ENCODE assay signal across 20 cellular contexts in genomic region chr2:216554286-216554685, GRCh38. TPM values are rescaled to one million over a fixed set of nuclear protein-coding genes. Genes with fewer than 3 reads are reported as not detected.
DNase-seq lines count a peak whose midpoint lies in the region; ATAC-seq and TF ChIP-seq lines count a peak whose summit lies in the region.
"Had no signal": no experiment of that assay in that cellular context is flagged by ENCODE, and none has a peak within 500 bp of the region (broad histone marks: within the 10 kb centered on the region; RNA-seq: fewer than 3 reads in every experiment).

No MANE protein-coding gene starts in this region.

- H3K27me3 ChIP-seq in CD8-positive, alpha-beta memory T cell (ENCODE audit: insufficient read depth, low read length, poor library complexity, severe bottlenecking): no peaks in the 10 kb centered on the region
- H3K27me3 ChIP-seq: ovary had no signal

- peak overlapping the region in 5 of 7 donors; percentile 19 to 62 (median 45) for H3K4me3 Mint-ChIP-seq in CD8-positive, alpha-beta memory T cell
- H3K4me3 Mint-ChIP-seq in chondrocyte (ENCODE audit: unreplicated experiment): no peak overlapping the region
- H3K4me3 Mint-ChIP-seq in osteocyte (ENCODE audit: unreplicated experiment): no peak overlapping the region
- H3K4me3 Mint-ChIP-seq in HFFc6: no peak overlapping the region
- H3K4me3 Mint-ChIP-seq: activated CD4-positive, alpha-beta memory T cell treated with anti-CD3 and anti-CD28 coated beads for 36 hours; activated T-cell treated with anti-CD3 and anti-CD28 coated beads, Interleukin-2, amount 50 U/mL, for 4 hours had no signal

- peak overlapping the region in 4 of 8 donors; percentile 13 to 70 (median 58) for H3K27ac Mint-ChIP-seq in CD8-positive, alpha-beta memory T cell
- H3K27ac Mint-ChIP-seq in chondrocyte (ENCODE audit: unreplicated experiment): peak overlapping the region; percentile 4
- H3K27ac Mint-ChIP-seq in osteocyte (ENCODE audit: unreplicated experiment): peak overlapping the region; percentile 18
- no peak overlapping the region for H3K27ac Mint-ChIP-seq in HFFc6
- H3K27ac Mint-ChIP-seq: activated CD4-positive, alpha-beta memory T cell treated with anti-CD3 and anti-CD28 coated beads for 36 hours had no signal

- no peaks in the 10 kb centered on the region for H3K9me3 ChIP-seq in CD8-positive, alpha-beta memory T cell (ENCODE audit: low read length)
- H3K9me3 ChIP-seq: ovary had no signal

- peaks cover 13 to 23% (median 20%) of the 10 kb centered on the region in 3 donors for H3K4me1 Mint-ChIP-seq in CD8-positive, alpha-beta memory T cell
- H3K4me1 Mint-ChIP-seq in chondrocyte (ENCODE audit: low read depth) (peaks cover 98% of the 10 kb centered on the region), osteocyte (ENCODE audit: unreplicated experiment) (peaks cover 92% of the 10 kb centered on the region), HFFc6 (ENCODE audit: low read depth) (peaks cover 68% of the 10 kb centered on the region)

- TF ChIP-seq CTCF in chondrocyte (IDR thresholded peaks at IDR 0.05) (no peak), osteocyte (IDR thresholded peaks at IDR 0.05) (no peak), HFFc6 (IDR thresholded peaks at IDR 0.05) (no peak)

- ATAC-seq in GM21447 (IDR thresholded peaks at IDR 0.05; ENCODE audit: unreplicated experiment): peak; percentile 56
- ATAC-seq in HG03520 (IDR thresholded peaks at IDR 0.05; ENCODE audit: unreplicated experiment): no peak
- ATAC-seq: activated T-cell treated with anti-CD3 and anti-CD28 coated beads, Interleukin-2, amount 50 U/mL, for 4 hours; K562 had no signal

- H3K27ac ChIP-seq in CD8-positive, alpha-beta memory T cell (ENCODE audit: low read depth, low read length): no peak overlapping the region
- H3K27ac ChIP-seq: ovary, WERI-Rb-1 had no signal

- no peaks in the 10 kb centered on the region for H3K4me1 ChIP-seq in CD8-positive, alpha-beta memory T cell (ENCODE audit: insufficient read depth, low read length)

- H3K9me3 Mint-ChIP-seq in CD8-positive, alpha-beta memory T cell: no peaks in the 10 kb centered on the region
- H3K9me3 Mint-ChIP-seq in chondrocyte (ENCODE audit: low read depth) (no peaks in the 10 kb centered on the region), osteocyte (ENCODE audit: unreplicated experiment) (no peaks in the 10 kb centered on the region), HFFc6 (no peaks in the 10 kb centered on the region)
- H3K9me3 Mint-ChIP-seq: activated CD4-positive, alpha-beta memory T cell treated with anti-CD3 and anti-CD28 coated beads for 36 hours; activated T-cell treated with anti-CD3 and anti-CD28 coated beads, Interleukin-2, amount 50 U/mL, for 4 hours had no signal

- H3K36me3 Mint-ChIP-seq in CD8-positive, alpha-beta memory T cell: no peaks in the 10 kb centered on the region
- H3K36me3 Mint-ChIP-seq in chondrocyte (ENCODE audit: low read depth) (no peaks in the 10 kb centered on the region), osteocyte (ENCODE audit: unreplicated experiment) (peaks cover 5% of the 10 kb centered on the region), HFFc6 (ENCODE audit: low read depth) (no peaks in the 10 kb centered on the region)
- H3K36me3 Mint-ChIP-seq: activated CD4-positive, alpha-beta memory T cell treated with anti-CD3 and anti-CD28 coated beads for 36 hours had no signal

- no peak overlapping the region for H3K4me3 ChIP-seq in CD8-positive, alpha-beta memory T cell (ENCODE audit: low read length)
- H3K4me3 ChIP-seq: K562, ovary had no signal

- no peaks in the 10 kb centered on the region for H3K36me3 ChIP-seq in CD8-positive, alpha-beta memory T cell (ENCODE audit: insufficient read depth, low read length)
- H3K36me3 ChIP-seq: ovary, WERI-Rb-1 had no signal

- DNase-seq in CD8-positive, alpha-beta memory T cell: peak in 1 of 5 donors; percentile 14
- DNase-seq in chondrocyte (ENCODE audit: low spot score) (no peak), osteocyte (ENCODE audit: extremely low spot score, unreplicated experiment) (no peak), HFFc6 (no peak), GM19238 (ENCODE audit: insufficient read length, low spot score) (no peak)
- no peak for DNase-seq in stimulated activated naive CD4-positive, alpha-beta T cell (lab: John Stamatoyannopoulos, UW)
- DNase-seq: activated CD4-positive, alpha-beta memory T cell treated with anti-CD3 and anti-CD28 coated beads for 36 hours; activated T-cell treated with anti-CD3 and anti-CD28 coated beads, Interleukin-2, amount 50 U/mL, for 4 hours; AML-193; Calu3; effector CD4-positive, alpha-beta T cell; NCI-H1048; NCI-H2029 treated with DMSO at 0.1 percent for 48 hours; NCI-H510A treated with DMSO at 0.1 percent for 48 hours; ovary; stimulated activated CD4-positive, alpha-beta T cell treated with anti-CD3 and anti-CD28 coated beads, Interleukin-4, amount 100 ng/mL, for 1 hour; WERI-Rb-1 had no signal

- H3K27me3 Mint-ChIP-seq in CD8-positive, alpha-beta memory T cell: no peaks in the 10 kb centered on the region
- H3K27me3 Mint-ChIP-seq in chondrocyte (ENCODE audit: low read depth) (no peaks in the 10 kb centered on the region), osteocyte (ENCODE audit: unreplicated experiment) (no peaks in the 10 kb centered on the region), HFFc6 (ENCODE audit: insufficient read depth) (peaks cover 4% of the 10 kb centered on the region; the same call in 1 of the 2 replicates)
- H3K27me3 Mint-ChIP-seq: activated CD4-positive, alpha-beta memory T cell treated with anti-CD3 and anti-CD28 coated beads for 36 hours had no signal

- CTCF ChIA-PET in CD8-positive, alpha-beta memory T cell (lab: Charles Lee): no interaction called here

- POLR2A ChIA-PET in CD8-positive, alpha-beta memory T cell (lab: Charles Lee): no interaction called here

RNA-seq across cellular contexts. Expression of gene RPL37A, which starts 55.6 kb away (rescaled TPM):
- total RNA-seq in CD8-positive, alpha-beta memory T cell: 1,000 to 10,000 TPM; 3,637 to 3,698 TPM
- polyA plus RNA-seq in CD8-positive, alpha-beta memory T cell: 3,268 TPM
- total RNA-seq in chondrocyte (2,015 to 2,317 TPM (median 2,049 TPM) in 3 replicates), osteocyte (2,580 and 2,608 TPM in 2 replicates)
- total RNA-seq in HFFc6 (2021; fragmentation: NEBNext Ultra II Directional; extraction: Animal tissue kit (Norgen Biotek cat#: 25700)): 1,000 to 10,000 TPM; 1,992 to 3,122 (median 2,808) TPM

Comparison
In these comparisons a context has a peak if more than half of its experiments do, and no peak if none do; other contexts are left out.
1. H3K4me3 Mint-ChIP-seq: peak in CD8-positive, alpha-beta memory T cell (5 of 7); none in chondrocyte (single experiment), osteocyte (single experiment) and HFFc6 (single experiment).